In genomic region chr6:47308674-47309325, GRCh38 we compare ENCODE assay signal across 8 cellular contexts. TPM values are rescaled to one million over a fixed set of nuclear protein-coding genes. Genes with fewer than 3 reads are reported as not detected.
DNase-seq lines count a peak whose midpoint lies in the region; ATAC-seq and TF ChIP-seq lines count a peak whose summit lies in the region.

No MANE protein-coding gene starts in this region.

- peak overlapping the region; percentile 67 for H3K4me3 ChIP-seq in SJCRH30
- H3K4me3 ChIP-seq in endocrine pancreas (ENCODE audit: control insufficient read depth, insufficient read depth, low read length), result peak overlapping the region; percentile 92
- peak overlapping the region; percentile 88 for H3K4me3 ChIP-seq in urinary bladder (ENCODE audit: low read depth, low read length)

- H3K27me3 ChIP-seq in SJCRH30 (no peaks in the 10 kb centered on the region), endocrine pancreas (ENCODE audit: control insufficient read depth, insufficient read depth, low read length) (no peaks in the 10 kb centered on the region)

- H3K4me3 Mint-ChIP-seq in activated naive CD4-positive, alpha-beta T cell treated with anti-CD3 and anti-CD28 coated beads for 36 hours, result peak overlapping the region; percentile 65
- peak overlapping the region; percentile 88 for H3K4me3 Mint-ChIP-seq in mesothelial cell of epicardium

- H3K9ac ChIP-seq in endocrine pancreas (ENCODE audit: control insufficient read depth, insufficient read depth, low read length), result peak overlapping the region; percentile 90

- H3K36me3 ChIP-seq in SJCRH30, result no peaks in the 10 kb centered on the region
- no peaks in the 10 kb centered on the region for H3K36me3 ChIP-seq in endocrine pancreas (ENCODE audit: control insufficient read depth, insufficient read depth, low read length)
- no peaks in the 10 kb centered on the region for H3K36me3 ChIP-seq in urinary bladder (ENCODE audit: insufficient read depth)

- H3K9me3 ChIP-seq in SJCRH30 (replicated peaks), result no peaks in the 10 kb centered on the region
- no peaks in the 10 kb centered on the region for H3K9me3 ChIP-seq in endocrine pancreas (ENCODE audit: control insufficient read depth, low read length)

- H3K27ac ChIP-seq in SJCRH30, result peak overlapping the region; percentile 71
- peak overlapping the region; percentile 79 for H3K27ac ChIP-seq in urinary bladder (ENCODE audit: low read depth)

- H3K36me3 Mint-ChIP-seq in activated naive CD4-positive, alpha-beta T cell treated with anti-CD3 and anti-CD28 coated beads for 36 hours (ENCODE audit: low read depth), result no peaks in the 10 kb centered on the region
- H3K36me3 Mint-ChIP-seq in mesothelial cell of epicardium, result no peaks in the 10 kb centered on the region

- peaks cover 7% of the 10 kb centered on the region for H3K4me1 Mint-ChIP-seq in activated naive CD4-positive, alpha-beta T cell treated with anti-CD3 and anti-CD28 coated beads for 36 hours (ENCODE audit: low read depth)
- H3K4me1 Mint-ChIP-seq in mesothelial cell of epicardium, result peaks cover 21% of the 10 kb centered on the region

- intact Hi-C loops in activated naive CD4-positive, alpha-beta T cell treated with anti-CD3 and anti-CD28 coated beads for 36 hours (cut with micrococcal nuclease), result loop anchor here (2.0 to 5.0 kb wide), 2 partner anchors 64 to 106 kb away; no protein-coding TSS in a partner anchor

- no peaks in the 10 kb centered on the region for H3K9me3 Mint-ChIP-seq in activated naive CD4-positive, alpha-beta T cell treated with anti-CD3 and anti-CD28 coated beads for 36 hours
- H3K9me3 Mint-ChIP-seq in mesothelial cell of epicardium, result no peaks in the 10 kb centered on the region

- H3K27ac Mint-ChIP-seq in activated naive CD4-positive, alpha-beta T cell treated with anti-CD3 and anti-CD28 coated beads for 36 hours, result no peak overlapping the region
- peak overlapping the region; percentile 82 for H3K27ac Mint-ChIP-seq in mesothelial cell of epicardium

- TF ChIP-seq CTCF in mesothelial cell of epicardium (IDR thresholded peaks at IDR 0.05; ENCODE audit: unreplicated experiment), result no peak

- H3K4me1 ChIP-seq in SJCRH30 (peaks cover 6% of the 10 kb centered on the region), endocrine pancreas (ENCODE audit: control insufficient read depth, insufficient read depth, low read length) (peaks cover 7% of the 10 kb centered on the region), urinary bladder (ENCODE audit: insufficient read depth) (no peaks in the 10 kb centered on the region)

- WGBS in urinary bladder, result 1% methylated on average over 49 of the region's 49 CpGs

- peak; percentile 10 for DNase-seq in activated naive CD4-positive, alpha-beta T cell treated with anti-CD3 and anti-CD28 coated beads for 36 hours
- DNase-seq in activated naive CD4-positive, alpha-beta T cell treated with anti-CD3 and anti-CD28 coated beads, Interleukin-2, amount 50 U/mL, for 16 hours, result no peak
- DNase-seq in SJCRH30, result peak; percentile 39 to 56
- peak; percentile 31 to 61 for DNase-seq in mesothelial cell of epicardium (ENCODE audit: low spot score in 2 of 2, unreplicated experiment in 2 of 2)
- no peak for DNase-seq in ureter (ENCODE audit: low spot score)

- ATAC-seq in HG02885 (IDR thresholded peaks at IDR 0.05; ENCODE audit: poor library complexity, unreplicated experiment), result peak; percentile 7

- H3K27me3 Mint-ChIP-seq in activated naive CD4-positive, alpha-beta T cell treated with anti-CD3 and anti-CD28 coated beads for 36 hours (ENCODE audit: low read depth), result peaks cover 42% of the 10 kb centered on the region
- H3K27me3 Mint-ChIP-seq in mesothelial cell of epicardium (ENCODE audit: low read depth), result peaks cover 4% of the 10 kb centered on the region

- CTCF ChIA-PET in activated naive CD4-positive, alpha-beta T cell treated with anti-CD3 and anti-CD28 coated beads for 36 hours (lab: Charles Lee), result interaction anchor here (0.6 to 5.7 kb wide), 4 partner anchors 32 to 461 kb away, joined by 3 to 31 read pairs (median 4); no protein-coding TSS in a partner anchor

RNA-seq across cellular contexts. Expression of gene TNFRSF21, which starts 0.9 kb away (rescaled TPM):
- 1 to 10 TPM; 3.6 to 4.3 TPM for total RNA-seq in activated naive CD4-positive, alpha-beta T cell treated with anti-CD3 and anti-CD28 coated beads for 36 hours
- 23.0 and 25.1 TPM in 2 replicates for total RNA-seq in SJCRH30 (2014; rRNA removed; shearing (Covaris generic))
- total RNA-seq in mesothelial cell of epicardium, result 23.8 to 25.0 TPM (median 24.2 TPM) in 3 replicates
- total RNA-seq in urinary bladder, result 22.8 TPM
- 43.2 TPM for polyA plus RNA-seq in urinary bladder
- total RNA-seq in ureter, result 267 TPM

Comparison
In these comparisons a context has a peak if more than half of its experiments do, and no peak if none do; other contexts are left out.
1. DNase-seq: peak in activated naive CD4-positive, alpha-beta T cell treated with anti-CD3 and anti-CD28 coated beads for 36 hours (single experiment), SJCRH30 (2 of 2) and mesothelial cell of epicardium (2 of 2); none in activated naive CD4-positive, alpha-beta T cell treated with anti-CD3 and anti-CD28 coated beads, Interleukin-2, amount 50 U/mL, for 16 hours (single experiment) and ureter (single experiment).
2. RNA of gene TNFRSF21, which starts 0.9 kb away (total RNA-seq): 267 TPM in ureter (single experiment); 23.0 to 25.1 TPM in SJCRH30, 23.8 to 25.0 TPM in mesothelial cell of epicardium, 22.8 TPM in urinary bladder (single experiment) and 3.6 to 4.3 TPM in activated naive CD4-positive, alpha-beta T cell treated with anti-CD3 and anti-CD28 coated beads for 36 hours; every median in the first group is over 10 times any median in the second.
3. Peak in every context shown above with its lines, with median percentiles within 50 percentile points of each other: H3K4me3 ChIP-seq.